Comparison of ENCODE assay signal across 32 cellular contexts in the genomic region with DNA sequence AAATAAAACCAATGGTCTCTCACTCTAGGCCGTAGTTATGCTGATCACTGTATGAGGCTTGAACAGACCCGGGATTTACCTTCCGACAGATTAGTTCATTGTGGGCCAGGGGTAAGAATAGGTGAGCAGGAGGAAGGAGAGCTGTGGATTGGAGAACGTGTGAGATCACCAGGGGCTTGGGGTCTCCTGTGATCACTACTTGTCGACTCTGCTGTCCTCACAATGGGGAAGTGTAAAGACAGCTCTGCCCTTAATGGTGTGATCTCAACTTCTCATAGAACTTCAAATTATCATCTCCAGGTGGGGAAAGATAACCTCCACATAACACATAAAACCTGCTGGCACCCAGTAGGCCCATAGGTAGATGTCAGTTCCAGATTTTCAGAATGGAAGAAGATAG.
"Had no signal": no experiment of that assay in that cellular context is flagged by ENCODE, and none has a peak within 500 bp of the region (broad histone marks: within the 10 kb centered on the region; RNA-seq: fewer than 3 reads in every experiment).

No MANE protein-coding gene starts in this region.

- H3K36me3 ChIP-seq: colonic mucosa, esophagus squamous epithelium, gastroesophageal sphincter, WERI-Rb-1 had no signal

- H3K4me1 ChIP-seq: body of pancreas, colonic mucosa, esophagus squamous epithelium, gastroesophageal sphincter had no signal

- H3K4me3 ChIP-seq: body of pancreas, colonic mucosa, dorsolateral prefrontal cortex, esophagus squamous epithelium, gastroesophageal sphincter had no signal

- H3K4me3 Mint-ChIP-seq: activated B cell treated with CpG ODN at 0.5 μM for 24 hours; activated CD8-positive, alpha-beta T cell treated with anti-CD3 and anti-CD28 coated beads for 36 hours; activated naive CD8-positive, alpha-beta T cell; activated T-cell treated with anti-CD3 and anti-CD28 coated beads, Interleukin-2, amount 50 U/mL, for 4 hours; activated T-helper 17 cell treated with anti-CD3 and anti-CD28 coated beads, Interleukin-2, amount 50 U/mL, for 72 hours; T-helper 17 cell; T-helper 2 cell treated with Interferon-gamma antibody and Interleukin-4, amounts not matched to agents 5 μg/mL and 100 μg/mL, for 36 hours had no signal

- H3K27me3 ChIP-seq: body of pancreas, colonic mucosa, esophagus squamous epithelium, gastroesophageal sphincter had no signal

- H3K9me3 ChIP-seq: body of pancreas, colonic mucosa, esophagus squamous epithelium, gastroesophageal sphincter had no signal

- H3K36me3 Mint-ChIP-seq: activated naive CD8-positive, alpha-beta T cell had no signal

- ATAC-seq: activated CD4-positive, CD25-positive, alpha-beta regulatory T cell treated with anti-CD3 and anti-CD28 coated beads, Interleukin-2, amount 50 U/mL, for 24 hours; activated CD8-positive, alpha-beta T cell treated with anti-CD3 and anti-CD28 coated beads for 36 hours; activated T-cell treated with anti-CD3 and anti-CD28 coated beads, Interleukin-2, amount 50 U/mL, for 4 hours; activated T-helper 17 cell treated with anti-CD3 and anti-CD28 coated beads, Interleukin-2, amount 50 U/mL, for 72 hours; body of pancreas; gastroesophageal sphincter; T-helper 17 cell had no signal

- H3K27ac ChIP-seq: body of pancreas, colonic mucosa, dorsolateral prefrontal cortex, epithelial cell of prostate, esophagus squamous epithelium, gastroesophageal sphincter, WERI-Rb-1 had no signal

- H3K9me3 Mint-ChIP-seq: activated B cell treated with CpG ODN at 0.5 μM for 24 hours; activated T-cell treated with anti-CD3 and anti-CD28 coated beads, Interleukin-2, amount 50 U/mL, for 4 hours; activated T-helper 17 cell treated with anti-CD3 and anti-CD28 coated beads, Interleukin-2, amount 50 U/mL, for 72 hours; T-helper 2 cell treated with Interferon-gamma antibody and Interleukin-4, amounts not matched to agents 5 μg/mL and 100 μg/mL, for 36 hours had no signal

- DNase-seq: activated B cell treated with CpG ODN at 0.5 μM for 24 hours; activated CD4-positive, alpha-beta T cell treated with anti-CD3 and anti-CD28 coated beads for 48 hours; activated CD4-positive, alpha-beta T cell treated with anti-CD3 and anti-CD28 coated beads, Interleukin-2, amount 50 U/mL, for 1 hour; activated CD4-positive, alpha-beta T cell treated with anti-CD3 and anti-CD28 coated beads, Interleukin-2, amount 50 U/mL, for 48 hours; activated CD8-positive, alpha-beta memory T cell treated with anti-CD3 and anti-CD28 coated beads for 24 hours; activated CD8-positive, alpha-beta T cell treated with anti-CD3 and anti-CD28 coated beads for 36 hours; activated effector memory CD4-positive, alpha-beta T cell treated with Interleukin-2 at 50 U/mL for 16 hours; activated gamma-delta T cell treated with Interleukin-2 at 50 U/mL for 16 hours; activated naive CD4-positive, alpha-beta T cell treated with anti-CD3 and anti-CD28 coated beads, Interleukin-2, amount 50 U/mL, for 16 hours; activated naive CD4-positive, alpha-beta T cell treated with Interleukin-2 at 50 U/mL for 16 hours; activated T-cell treated with anti-CD3 and anti-CD28 coated beads, Interleukin-2, amount 50 U/mL, for 4 hours; amniotic stem cell; anterior cingulate cortex; body of pancreas; central memory CD4-positive, alpha-beta T cell; cerebellar nuclear complex; colonic mucosa; dorsolateral prefrontal cortex; effector memory CD4-positive, alpha-beta T cell; esophagus squamous epithelium; foreskin melanocyte; head of caudate nucleus; T-helper 1 cell; T-helper 17 cell; T1000; WERI-Rb-1 had no signal

- H3K27me3 Mint-ChIP-seq: activated B cell treated with CpG ODN at 0.5 μM for 24 hours; activated CD8-positive, alpha-beta T cell treated with anti-CD3 and anti-CD28 coated beads for 36 hours; activated naive CD8-positive, alpha-beta T cell; activated T-helper 17 cell treated with anti-CD3 and anti-CD28 coated beads, Interleukin-2, amount 50 U/mL, for 72 hours; T-helper 17 cell had no signal

- H3K27ac Mint-ChIP-seq: activated B cell treated with CpG ODN at 0.5 μM for 24 hours; activated CD8-positive, alpha-beta T cell treated with anti-CD3 and anti-CD28 coated beads for 36 hours; activated naive CD8-positive, alpha-beta T cell; activated T-helper 17 cell treated with anti-CD3 and anti-CD28 coated beads, Interleukin-2, amount 50 U/mL, for 72 hours; T-helper 17 cell; T-helper 2 cell treated with Interferon-gamma antibody and Interleukin-4, amounts not matched to agents 5 μg/mL and 100 μg/mL, for 36 hours had no signal
